8 cellular contexts compared by ENCODE assay signal in genomic region chr2:219218279-219219112, GRCh38. TPM values are rescaled to one million over a fixed set of nuclear protein-coding genes. Genes with fewer than 3 reads are reported as not detected.
DNase-seq lines count a peak whose midpoint lies in the region; ATAC-seq and TF ChIP-seq lines count a peak whose summit lies in the region.

Gene ABCB6 (minus strand): TSS chr2:219218958. CDS start chr2:219218673, 285 bp downstream.

- peak within 1 kb of the TSS; percentile 98 for H3K4me2 ChIP-seq in mammary epithelial cell (ENCODE audit: insufficient read depth, low read depth, low read length)

- BruUV-seq in mammary epithelial cell (replicated peaks; lab: Mats Ljungman, UMichigan), result no TSS peak

- no peaks in the 10 kb centered on the region for H3K27me3 Mint-ChIP-seq in WTC11 (ENCODE audit: low read depth)

- TF ChIP-seq CTCF in GM12875 (IDR thresholded peaks at IDR 0.05; ENCODE audit: borderline replicate concordance, insufficient read depth, low read depth, low read length), result no peak
- no peak for TF ChIP-seq CTCF in WTC11 (IDR thresholded peaks at IDR 0.05)
- TF ChIP-seq CTCF in mammary epithelial cell (conservative IDR thresholded peaks at IDR 0.05 in 1 of 2, IDR thresholded peaks at IDR 0.05 in 1 of 2; ENCODE audit: extremely low read depth in 1 of 2, insufficient read depth in 1 of 2, low read depth in 1 of 2, low read length in 2 of 2), result no peak

- CTCF ChIA-PET in WTC11 (lab: Charles Lee), result interaction anchor here (0.7 to 2.8 kb wide), 12 partner anchors 11 to 309 kb away, joined by 3 to 24 read pairs (median 4); partner anchors contain the start of genes ANKZF1, ATG9A, DNPEP and TUBA4B
- CTCF ChIA-PET in mammary epithelial cell (lab: Charles Lee; ENCODE audit: low non-redundant PET), result interaction anchor here (0.6 to 0.7 kb wide), 2 partner anchors 43 to 56 kb away, joined by 3 to 5 read pairs; no protein-coding TSS in a partner anchor

- H3K27ac Mint-ChIP-seq in WTC11, result peak within 1 kb of the TSS; percentile 79

- 4% methylated on average over 20 of the region's 73 CpGs for WGBS in mammary epithelial cell (ENCODE audit: low coverage, missing lambda C conversion rate)

- H4K20me1 ChIP-seq in mammary epithelial cell (ENCODE audit: insufficient read depth, low read length), result no peaks in the 10 kb centered on the region

- no peaks in the 10 kb centered on the region for H3K27me3 ChIP-seq in mammary epithelial cell (ENCODE audit: insufficient read depth, low read length)

- POLR2A ChIA-PET in WTC11 (lab: Charles Lee), result interaction anchor here (0.6 to 3.0 kb wide), 10 partner anchors 11 to 169 kb away, joined by 3 to 21 read pairs (median 8); partner anchors contain the start of genes ANKZF1, ATG9A, DNAJB2 and DNPEP

- dilution Hi-C loops in mammary epithelial cell (cut with HindIII; ENCODE audit: low sequenced_read_pairs), result no loop called here

- ATAC-seq in HG02759 (IDR thresholded peaks at IDR 0.05; ENCODE audit: unreplicated experiment) (peak; percentile 79), WTC11 (peak; percentile 74)

- H3K27ac ChIP-seq in mammary epithelial cell (ENCODE audit: insufficient read depth, low read depth, low read length), result peak within 1 kb of the TSS; percentile 18
- peak within 1 kb of the TSS; percentile 56 to 92 (median 82) for H3K27ac ChIP-seq in skin epidermis

- H3K4me1 ChIP-seq in mammary epithelial cell (ENCODE audit: insufficient read depth, low read length), result peaks cover 21% of the 10 kb centered on the region

- no peaks in the 10 kb centered on the region for H3K9me3 Mint-ChIP-seq in WTC11

- no peaks in the 10 kb centered on the region for H3K9me3 ChIP-seq in mammary epithelial cell (replicated peaks; ENCODE audit: insufficient read depth, low read length)

- DNase-seq in NCI-H2029 (lab: John Stamatoyannopoulos, UW), result peak; percentile 92
- DNase-seq in WTC11 (ENCODE audit: low spot score), result peak; percentile 92
- peak; percentile 57 for DNase-seq in mammary epithelial cell
- peak; percentile 95 for DNase-seq in iPS-NIHi11 (ENCODE audit: low spot score)
- no peak for DNase-seq in KG1 (lab: John Stamatoyannopoulos, UW)

- H3K79me2 ChIP-seq in mammary epithelial cell (ENCODE audit: insufficient read depth, low read length), result no peaks in the 10 kb centered on the region

- peaks cover 25% of the 10 kb centered on the region for H3K4me1 Mint-ChIP-seq in WTC11

- intact Hi-C loops in mammary epithelial cell (cut with micrococcal nuclease), result loop anchor here (1.0 to 2.0 kb wide), 6 partner anchors 11 to 61 kb away; partner anchors contain the start of genes ANKZF1, ATG9A, CNPPD1 and DNAJB2

- peaks cover 10% of the 10 kb centered on the region for H3K36me3 ChIP-seq in mammary epithelial cell (ENCODE audit: insufficient read depth, low read length)

- H3K36me3 Mint-ChIP-seq in WTC11, result peaks cover 36% of the 10 kb centered on the region

- H3K4me3 ChIP-seq in GM12875 (ENCODE audit: low read depth, low read length) (peak within 1 kb of the TSS; percentile 56), mammary epithelial cell (replicated peaks in 1 of 3; ENCODE audit: insufficient read depth in 1 of 3, low read depth in 2 of 3, low read length in 3 of 3) (peak within 1 kb of the TSS; percentile 12 to 54 (median 48)), skin epidermis (peak within 1 kb of the TSS; percentile 35 to 62 (median 44))

- H3K4me3 Mint-ChIP-seq in WTC11, result peak within 1 kb of the TSS; percentile 85

- peak within 1 kb of the TSS; percentile 16 for H3K9ac ChIP-seq in mammary epithelial cell (ENCODE audit: insufficient read depth, low read length)

- in situ Hi-C loops in mammary epithelial cell (cut with MboI; ENCODE audit: low sequenced_read_pairs in 2 of 2), result no loop called here

- peak within 1 kb of the TSS; percentile 64 for H2AFZ ChIP-seq in mammary epithelial cell (ENCODE audit: low read depth, low read length)

TF ChIP-seq in WTC11, 78 proteins besides CTCF, POLR2A, EP300 and RAD21 (continues in another document):
- TF ChIP-seq ZNF232 (CRISPR knock-in tag; IDR thresholded peaks at IDR 0.05), result peak; percentile 10; the same call in 1 of the 2 replicates
- TF ChIP-seq ZNF219 (CRISPR knock-in tag; IDR thresholded peaks at IDR 0.05; ENCODE audit: borderline replicate concordance), result 0 out of 2 replicates have a peak, but pooled peaks have one; percentile 84
- TF ChIP-seq FOXP1 (CRISPR knock-in tag; IDR thresholded peaks at IDR 0.05; ENCODE audit: borderline replicate concordance), result peak; percentile 80
- peak; percentile 92; the same call in 1 of the 2 replicates for TF ChIP-seq ZBTB43 (CRISPR knock-in tag; IDR thresholded peaks at IDR 0.05)
- peak; percentile 84 for TF ChIP-seq GABPB1 (CRISPR knock-in tag; IDR thresholded peaks at IDR 0.05)
- TF ChIP-seq ZBTB21 (CRISPR knock-in tag; IDR thresholded peaks at IDR 0.05; ENCODE audit: borderline replicate concordance), result peak; percentile 78; the same call in 1 of the 2 replicates
- TF ChIP-seq FOXK1 (CRISPR knock-in tag; IDR thresholded peaks at IDR 0.05), result peak; percentile 83
- TF ChIP-seq AFF4 (CRISPR knock-in tag; IDR thresholded peaks at IDR 0.05; ENCODE audit: borderline replicate concordance), result 0 out of 2 replicates have a peak, but pooled peaks have one; percentile 16
- peak; percentile 43; the same call in 1 of the 2 replicates for TF ChIP-seq CREM (CRISPR knock-in tag; IDR thresholded peaks at IDR 0.05)
- peak; percentile 62 for TF ChIP-seq NFYB (CRISPR knock-in tag; conservative IDR thresholded peaks at IDR 0.05; ENCODE audit: low read depth)
- no peak; the same call in 1 of the 2 replicates for TF ChIP-seq NFE2L1 (CRISPR knock-in tag; IDR thresholded peaks at IDR 0.05)
- 0 out of 2 replicates have a peak, but pooled peaks have one; percentile 9 for TF ChIP-seq ZNF317 (CRISPR knock-in tag; IDR thresholded peaks at IDR 0.05; ENCODE audit: borderline replicate concordance, low read depth)
- 0 out of 2 replicates have a peak, but pooled peaks have one; percentile 2 for TF ChIP-seq ELF4 (CRISPR knock-in tag; IDR thresholded peaks at IDR 0.05; ENCODE audit: low read depth)
- TF ChIP-seq TEAD4 (CRISPR knock-in tag; IDR thresholded peaks at IDR 0.05), result peak; percentile 53
- peak; percentile 75 for TF ChIP-seq SP1 (CRISPR knock-in tag; conservative IDR thresholded peaks at IDR 0.05)
- TF ChIP-seq, protein P1, sequence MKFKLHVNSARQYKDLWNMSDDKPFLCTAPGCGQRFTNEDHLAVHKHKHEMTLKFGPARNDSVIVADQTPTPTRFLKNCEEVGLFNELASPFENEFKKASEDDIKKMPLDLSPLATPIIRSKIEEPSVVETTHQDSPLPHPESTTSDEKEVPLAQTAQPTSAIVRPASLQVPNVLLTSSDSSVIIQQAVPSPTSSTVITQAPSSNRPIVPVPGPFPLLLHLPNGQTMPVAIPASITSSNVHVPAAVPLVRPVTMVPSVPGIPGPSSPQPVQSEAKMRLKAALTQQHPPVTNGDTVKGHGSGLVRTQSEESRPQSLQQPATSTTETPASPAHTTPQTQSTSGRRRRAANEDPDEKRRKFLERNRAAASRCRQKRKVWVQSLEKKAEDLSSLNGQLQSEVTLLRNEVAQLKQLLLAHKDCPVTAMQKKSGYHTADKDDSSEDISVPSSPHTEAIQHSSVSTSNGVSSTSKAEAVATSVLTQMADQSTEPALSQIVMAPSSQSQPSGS (CRISPR knock-in tag; IDR thresholded peaks at IDR 0.05; ENCODE audit: borderline replicate concordance, low read depth), result peak; percentile 41; the same call in 1 of the 2 replicates

RNA-seq across cellular contexts. Expression of gene ABCB6, which starts in this region (rescaled TPM):
- total RNA-seq in WTC11 (2021) (42.1 to 45.3 TPM (median 44.8 TPM) in 3 replicates), mammary epithelial cell (10 to 100 TPM in 1 of 2 donors, 1 to 10 TPM in 1; 9.6 to 15.7 TPM)
- 10.7 TPM for polyA plus RNA-seq in mammary epithelial cell
- polyA minus RNA-seq in mammary epithelial cell, result 14.1 TPM
